Comparison of ENCODE assay signal across 26 cellular contexts in genomic region chr1:118617916-118618315, GRCh38.
"Had no signal": no experiment of that assay in that cellular context is flagged by ENCODE, and none has a peak within 500 bp of the region (broad histone marks: within the 10 kb centered on the region; RNA-seq: fewer than 3 reads in every experiment).

No MANE protein-coding gene starts in this region.

- H3K27ac ChIP-seq: colonic mucosa, coronary artery, dorsolateral prefrontal cortex, epithelial cell of prostate, esophagus muscularis mucosa, esophagus squamous epithelium, foreskin keratinocyte, gastroesophageal sphincter, heart left ventricle, heart right ventricle, hepatocyte had no signal

- H3K4me3 Mint-ChIP-seq: dendritic cell treated with granulocyte-macrophage colony-stimulating factor and Interleukin-4, amounts not matched to agents 40 ng/mL and 50 ng/mL, for 4 days; effector memory CD8-positive, alpha-beta T cell had no signal

- H3K4me3 ChIP-seq: colonic mucosa, coronary artery, dorsolateral prefrontal cortex, esophagus muscularis mucosa, esophagus squamous epithelium, gastrocnemius medialis, gastroesophageal sphincter, heart left ventricle, heart right ventricle, hepatocyte had no signal

- H3K9me3 ChIP-seq: colonic mucosa, esophagus squamous epithelium, gastrocnemius medialis had no signal

- H3K27ac Mint-ChIP-seq: dendritic cell treated with granulocyte-macrophage colony-stimulating factor and Interleukin-4, amounts not matched to agents 40 ng/mL and 50 ng/mL, for 4 days; effector memory CD8-positive, alpha-beta T cell had no signal

- ATAC-seq: effector memory CD8-positive, alpha-beta T cell; esophagus mucosa; foreskin keratinocyte; gastroesophageal sphincter; heart left ventricle; heart right ventricle had no signal

- H3K27me3 ChIP-seq: colonic mucosa, dorsolateral prefrontal cortex, esophagus muscularis mucosa, esophagus squamous epithelium, foreskin keratinocyte, gastrocnemius medialis, gastroesophageal sphincter, heart left ventricle, heart right ventricle, hepatocyte had no signal

- H3K4me1 ChIP-seq: colonic mucosa, esophagus muscularis mucosa, esophagus squamous epithelium, foreskin keratinocyte, gastrocnemius medialis, gastroesophageal sphincter, heart left ventricle, heart right ventricle had no signal

- H3K36me3 ChIP-seq: colonic mucosa, esophagus muscularis mucosa, esophagus squamous epithelium, gastrocnemius medialis, gastroesophageal sphincter, heart left ventricle, heart right ventricle had no signal

- H3K27me3 Mint-ChIP-seq: dendritic cell treated with granulocyte-macrophage colony-stimulating factor and Interleukin-4, amounts not matched to agents 40 ng/mL and 50 ng/mL, for 4 days; effector memory CD8-positive, alpha-beta T cell had no signal

- DNase-seq: colonic mucosa; cortex of kidney; dermis blood vessel endothelial cell; dorsolateral prefrontal cortex; effector CD4-positive, alpha-beta T cell; effector CD8-positive, alpha-beta T cell; effector memory CD4-positive, alpha-beta T cell; effector memory CD8-positive, alpha-beta T cell; erythroblast; esophagus squamous epithelium; foreskin fibroblast; foreskin keratinocyte; foreskin melanocyte; gastrocnemius medialis; glutamatergic neuron; head of caudate nucleus; heart left ventricle; heart right ventricle; hippocampal formation had no signal
